8 cellular contexts compared by ENCODE assay signal in genomic region chr11:70397336-70397982, GRCh38. TPM values are rescaled to one million over a fixed set of nuclear protein-coding genes. Genes with fewer than 3 reads are reported as not detected.
DNase-seq lines count a peak whose midpoint lies in the region; FAIRE-seq and TF ChIP-seq lines count a peak whose summit lies in the region.

No MANE protein-coding gene starts in this region.

- peak overlapping the region in 2 of 8 donors; percentile 8 to 12 for H3K27ac Mint-ChIP-seq in CD8-positive, alpha-beta memory T cell

- no peak for TF ChIP-seq CTCF in D721Med (IDR thresholded peaks at IDR 0.05; ENCODE audit: insufficient read depth, missing control alignments)

- H3K9me3 Mint-ChIP-seq in CD8-positive, alpha-beta memory T cell = peaks cover 0 to 2% (median 0%) of the 10 kb centered on the region in 5 donors

- H3K23ac ChIP-seq in neuronal stem cell (ENCODE audit: low read depth, low read length, poor library complexity) = no peak overlapping the region

- peak overlapping the region; percentile 29 to 88 (median 84) for H3K4me3 Mint-ChIP-seq in CD8-positive, alpha-beta memory T cell

- peak overlapping the region; percentile 54 for H3K27ac ChIP-seq in CD8-positive, alpha-beta memory T cell (ENCODE audit: low read depth, low read length)
- H3K27ac ChIP-seq in esophagus (ENCODE audit: low read depth in 2 of 2, low read length in 1 of 2) (peak overlapping the region; percentile 73 to 94), neuronal stem cell (replicated peaks; ENCODE audit: low read length) (no peak overlapping the region)

- H3K4ac ChIP-seq in neuronal stem cell (ENCODE audit: low read length) = no peak overlapping the region

- peak overlapping the region; percentile 69 for H2BK5ac ChIP-seq in neuronal stem cell (ENCODE audit: low read length)

- no peak for FAIRE-seq in D721Med (lab: Jason Lieb, UNC)

- no peak overlapping the region for H2BK120ac ChIP-seq in neuronal stem cell (ENCODE audit: low read depth, low read length)

- peak overlapping the region; percentile 97 for H2AFZ ChIP-seq in neuronal stem cell (ENCODE audit: low read length)

- no peak overlapping the region for H2AK5ac ChIP-seq in neuronal stem cell (ENCODE audit: low read depth, low read length)

- H3K79me1 ChIP-seq in neuronal stem cell (ENCODE audit: low read depth, low read length) = peaks cover 15% of the 10 kb centered on the region

- no peaks in the 10 kb centered on the region for H3K36me3 Mint-ChIP-seq in CD8-positive, alpha-beta memory T cell

- H3K14ac ChIP-seq in neuronal stem cell (ENCODE audit: low read length) = no peak overlapping the region

- no peak overlapping the region for H4K8ac ChIP-seq in neuronal stem cell (ENCODE audit: low read depth, low read length)

- H3K9me3 ChIP-seq in CD8-positive, alpha-beta memory T cell (ENCODE audit: low read length) = no peaks in the 10 kb centered on the region
- H3K9me3 ChIP-seq in esophagus (ENCODE audit: control insufficient read depth in 2 of 2, insufficient read depth in 1 of 2, low read depth in 1 of 2, low read length in 1 of 2) (no peaks in the 10 kb centered on the region), neuronal stem cell (replicated peaks in 1 of 2; ENCODE audit: control insufficient read depth in 2 of 2, insufficient read depth in 1 of 2, low read depth in 1 of 2, low read length in 2 of 2) (no peaks in the 10 kb centered on the region)

- no peaks in the 10 kb centered on the region for H3K36me3 ChIP-seq in CD8-positive, alpha-beta memory T cell (ENCODE audit: insufficient read depth, low read length)
- H3K36me3 ChIP-seq in esophagus (ENCODE audit: control insufficient read depth in 2 of 2, insufficient read depth in 2 of 2, low read length in 1 of 2) (no peaks in the 10 kb centered on the region), neuronal stem cell (replicated peaks in 1 of 2; ENCODE audit: control insufficient read depth in 2 of 2, insufficient read depth in 2 of 2, low read length in 2 of 2) (peaks cover 11 to 47% of the 10 kb centered on the region in 2 donors)

- peak overlapping the region; percentile 71 for H3K4me3 ChIP-seq in CD8-positive, alpha-beta memory T cell (ENCODE audit: low read length)
- H3K4me3 ChIP-seq in esophagus (ENCODE audit: low read depth in 1 of 2, low read length in 2 of 2) (peak overlapping the region; percentile 82 to 95), neuronal stem cell (ENCODE audit: low read length in 2 of 2) (peak overlapping the region; percentile 87 to 99)

- peaks cover 17% of the 10 kb centered on the region for H3K27me3 ChIP-seq in CD8-positive, alpha-beta memory T cell (ENCODE audit: insufficient read depth, low read length, poor library complexity, severe bottlenecking)
- no peaks in the 10 kb centered on the region for H3K27me3 ChIP-seq in esophagus (ENCODE audit: control insufficient read depth in 1 of 2, insufficient read depth in 2 of 2, low read length in 2 of 2)
- H3K27me3 ChIP-seq in neuronal stem cell (ENCODE audit: control insufficient read depth in 3 of 3, insufficient read depth in 3 of 3, low read depth in 1 of 3, low read length in 3 of 3) = no peaks in the 10 kb centered on the region

- no peak overlapping the region for H4K91ac ChIP-seq in neuronal stem cell (ENCODE audit: low read depth, low read length, poor library complexity)

- CTCF ChIA-PET in CD8-positive, alpha-beta memory T cell (lab: Charles Lee) = no interaction called here
- CTCF ChIA-PET in HEK293T (lab: Yijun Ruan, JAX) = no interaction called here

- POLR2A ChIA-PET in CD8-positive, alpha-beta memory T cell (lab: Charles Lee) = no interaction called here
- POLR2A ChIA-PET in HEK293T (lab: Yijun Ruan, JAX) = interaction anchor here (1.0 to 1.4 kb wide), 3 partner anchors 8 to 194 kb away, joined by 3 to 5 read pairs (median 3); partner anchors contain the start of gene FADD

- H3K4me1 Mint-ChIP-seq in CD8-positive, alpha-beta memory T cell = peaks cover 12 to 16% (median 13%) of the 10 kb centered on the region in 3 donors

- 35 to 38% methylated on average over 18 of the region's 18 CpGs for WGBS in esophagus, 2 donors
- no CpG with 5 or more reads among the region's 18 CpGs for WGBS in neuronal stem cell (ENCODE audit: extremely low coverage in 2 of 2, insufficient read length in 2 of 2, insufficient replicate concordance in 1 of 2), 2 donors

- H3K18ac ChIP-seq in neuronal stem cell (ENCODE audit: low read length) = peak overlapping the region; percentile 12

- peak overlapping the region; percentile 86 for H3K9ac ChIP-seq in neuronal stem cell (ENCODE audit: low read depth, low read length, poor library complexity)

- peak overlapping the region; percentile 82 for H3K4me2 ChIP-seq in neuronal stem cell (ENCODE audit: insufficient read depth, low read length, poor library complexity, severe bottlenecking)

- H3K4me1 ChIP-seq in CD8-positive, alpha-beta memory T cell (ENCODE audit: insufficient read depth, low read length) = peaks cover 13% of the 10 kb centered on the region
- H3K4me1 ChIP-seq in esophagus (ENCODE audit: control insufficient read depth in 2 of 2, insufficient read depth in 2 of 2, low read length in 1 of 2) = peaks cover 4 to 14% of the 10 kb centered on the region in 2 donors
- H3K4me1 ChIP-seq in neuronal stem cell (ENCODE audit: control insufficient read depth in 2 of 2, insufficient read depth in 1 of 2, low read depth in 1 of 2, low read length in 2 of 2) = peaks cover 14 to 17% of the 10 kb centered on the region in 2 donors

- peak in 2 of 5 donors; percentile 3 to 47 for DNase-seq in CD8-positive, alpha-beta memory T cell
- DNase-seq in HEK293T (ENCODE audit: extremely low spot score) = peak; percentile 50
- DNase-seq in SW480 (ENCODE audit: low spot score) = peak; percentile 65
- no peak for DNase-seq in neuronal stem cell (ENCODE audit: low spot score)
- DNase-seq in midbrain (lab: John Stamatoyannopoulos, UW) = no peak
- DNase-seq in D721Med (ENCODE audit: insufficient read length, low spot score) = no peak
- DNase-seq in RPMI8226 = no peak

- peaks cover 30 to 37% of the 10 kb centered on the region in 2 donors for H3K27me3 Mint-ChIP-seq in CD8-positive, alpha-beta memory T cell

- H2BK15ac ChIP-seq in neuronal stem cell (ENCODE audit: low read length) = no peak overlapping the region

- no peak overlapping the region for H2BK12ac ChIP-seq in neuronal stem cell (ENCODE audit: low read length)

TF ChIP-seq in HEK293T, 16 proteins besides CTCF, POLR2A, EP300 and RAD21:
- TF ChIP-seq, protein P1, sequence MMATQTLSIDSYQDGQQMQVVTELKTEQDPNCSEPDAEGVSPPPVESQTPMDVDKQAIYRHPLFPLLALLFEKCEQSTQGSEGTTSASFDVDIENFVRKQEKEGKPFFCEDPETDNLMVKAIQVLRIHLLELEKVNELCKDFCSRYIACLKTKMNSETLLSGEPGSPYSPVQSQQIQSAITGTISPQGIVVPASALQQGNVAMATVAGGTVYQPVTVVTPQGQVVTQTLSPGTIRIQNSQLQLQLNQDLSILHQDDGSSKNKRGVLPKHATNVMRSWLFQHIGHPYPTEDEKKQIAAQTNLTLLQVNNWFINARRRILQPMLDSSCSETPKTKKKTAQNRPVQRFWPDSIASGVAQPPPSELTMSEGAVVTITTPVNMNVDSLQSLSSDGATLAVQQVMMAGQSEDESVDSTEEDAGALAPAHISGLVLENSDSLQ (IDR thresholded peaks at IDR 0.05) = no peak
- no peak for TF ChIP-seq LEF1 (IDR thresholded peaks at IDR 0.05; ENCODE audit: borderline replicate concordance)

RNA-seq across cellular contexts. Expression of gene CTTN, which starts 0.9 kb away (rescaled TPM):
- 10 to 100 TPM; 17.0 to 19.3 TPM for total RNA-seq in CD8-positive, alpha-beta memory T cell
- polyA plus RNA-seq in CD8-positive, alpha-beta memory T cell = not detected
- polyA plus RNA-seq in esophagus = 100 to 1,000 TPM; 111 to 121 TPM
- polyA plus RNA-seq in neuronal stem cell (2013, experiment 1 of 2) = 79.2 TPM
- 79.5 TPM for polyA plus RNA-seq in neuronal stem cell (2013, experiment 2 of 2)

Comparison
In these comparisons a context has a peak if more than half of its experiments do, and no peak if none do; other contexts are left out.
1. DNase-seq: peak in HEK293T (single experiment) and SW480 (single experiment); none in neuronal stem cell (single experiment), midbrain (single experiment), D721Med (single experiment) and RPMI8226 (single experiment).
2. RNA of gene CTTN, which starts 0.9 kb away (polyA plus RNA-seq): 111 to 121 TPM in esophagus; not detected in CD8-positive, alpha-beta memory T cell (single experiment); every median in the first group is over 100 times any median in the second.
3. Peak in every context shown above with its lines, with median percentiles within 50 percentile points of each other: H3K4me3 ChIP-seq.